Comparison of ENCODE assay signal across 1 cellular context in the genomic region with DNA sequence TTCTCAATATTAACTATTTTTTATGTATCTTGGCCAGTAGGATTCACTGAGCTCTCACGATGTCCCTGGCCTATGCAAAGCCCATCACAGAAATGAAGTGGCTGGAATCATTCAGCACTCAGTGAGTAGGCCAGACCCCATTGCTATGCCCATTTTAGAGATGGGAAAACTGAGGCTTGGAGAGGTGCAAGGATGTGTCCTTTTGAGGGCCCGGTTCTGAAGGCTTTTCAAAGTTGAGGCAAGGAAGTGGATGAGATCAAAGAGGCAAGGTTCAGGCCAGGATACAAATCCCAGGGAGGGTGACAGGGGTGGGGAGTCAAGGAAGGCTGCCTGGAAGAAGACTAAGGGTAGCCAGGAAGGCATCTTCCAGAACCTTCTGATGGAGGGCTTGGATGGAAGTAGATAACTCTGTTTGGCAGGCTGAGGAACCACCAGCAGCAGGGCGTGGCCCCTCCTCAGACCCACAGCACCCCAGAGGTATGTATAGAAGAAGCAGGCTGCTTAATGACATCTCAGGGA.
A peak's percentile ranks its signal among the peaks of the same experiment; 100 is the strongest.
TF ChIP-seq lines count a peak whose summit lies in the region.

No MANE protein-coding gene starts in this region.

TF ChIP-seq in K562, 482 proteins besides CTCF, POLR2A, EP300 and RAD21 (continued from another document and continues in another):
- TF ChIP-seq, protein P1, sequence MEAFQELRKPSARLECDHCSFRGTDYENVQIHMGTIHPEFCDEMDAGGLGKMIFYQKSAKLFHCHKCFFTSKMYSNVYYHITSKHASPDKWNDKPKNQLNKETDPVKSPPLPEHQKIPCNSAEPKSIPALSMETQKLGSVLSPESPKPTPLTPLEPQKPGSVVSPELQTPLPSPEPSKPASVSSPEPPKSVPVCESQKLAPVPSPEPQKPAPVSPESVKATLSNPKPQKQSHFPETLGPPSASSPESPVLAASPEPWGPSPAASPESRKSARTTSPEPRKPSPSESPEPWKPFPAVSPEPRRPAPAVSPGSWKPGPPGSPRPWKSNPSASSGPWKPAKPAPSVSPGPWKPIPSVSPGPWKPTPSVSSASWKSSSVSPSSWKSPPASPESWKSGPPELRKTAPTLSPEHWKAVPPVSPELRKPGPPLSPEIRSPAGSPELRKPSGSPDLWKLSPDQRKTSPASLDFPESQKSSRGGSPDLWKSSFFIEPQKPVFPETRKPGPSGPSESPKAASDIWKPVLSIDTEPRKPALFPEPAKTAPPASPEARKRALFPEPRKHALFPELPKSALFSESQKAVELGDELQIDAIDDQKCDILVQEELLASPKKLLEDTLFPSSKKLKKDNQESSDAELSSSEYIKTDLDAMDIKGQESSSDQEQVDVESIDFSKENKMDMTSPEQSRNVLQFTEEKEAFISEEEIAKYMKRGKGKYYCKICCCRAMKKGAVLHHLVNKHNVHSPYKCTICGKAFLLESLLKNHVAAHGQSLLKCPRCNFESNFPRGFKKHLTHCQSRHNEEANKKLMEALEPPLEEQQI (IDR thresholded peaks at IDR 0.05): no peak
- TF ChIP-seq, protein P2, sequence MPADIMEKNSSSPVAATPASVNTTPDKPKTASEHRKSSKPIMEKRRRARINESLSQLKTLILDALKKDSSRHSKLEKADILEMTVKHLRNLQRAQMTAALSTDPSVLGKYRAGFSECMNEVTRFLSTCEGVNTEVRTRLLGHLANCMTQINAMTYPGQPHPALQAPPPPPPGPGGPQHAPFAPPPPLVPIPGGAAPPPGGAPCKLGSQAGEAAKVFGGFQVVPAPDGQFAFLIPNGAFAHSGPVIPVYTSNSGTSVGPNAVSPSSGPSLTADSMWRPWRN (IDR thresholded peaks at IDR 0.05; ENCODE audit: low read depth): no peak
- TF ChIP-seq, protein P3, sequence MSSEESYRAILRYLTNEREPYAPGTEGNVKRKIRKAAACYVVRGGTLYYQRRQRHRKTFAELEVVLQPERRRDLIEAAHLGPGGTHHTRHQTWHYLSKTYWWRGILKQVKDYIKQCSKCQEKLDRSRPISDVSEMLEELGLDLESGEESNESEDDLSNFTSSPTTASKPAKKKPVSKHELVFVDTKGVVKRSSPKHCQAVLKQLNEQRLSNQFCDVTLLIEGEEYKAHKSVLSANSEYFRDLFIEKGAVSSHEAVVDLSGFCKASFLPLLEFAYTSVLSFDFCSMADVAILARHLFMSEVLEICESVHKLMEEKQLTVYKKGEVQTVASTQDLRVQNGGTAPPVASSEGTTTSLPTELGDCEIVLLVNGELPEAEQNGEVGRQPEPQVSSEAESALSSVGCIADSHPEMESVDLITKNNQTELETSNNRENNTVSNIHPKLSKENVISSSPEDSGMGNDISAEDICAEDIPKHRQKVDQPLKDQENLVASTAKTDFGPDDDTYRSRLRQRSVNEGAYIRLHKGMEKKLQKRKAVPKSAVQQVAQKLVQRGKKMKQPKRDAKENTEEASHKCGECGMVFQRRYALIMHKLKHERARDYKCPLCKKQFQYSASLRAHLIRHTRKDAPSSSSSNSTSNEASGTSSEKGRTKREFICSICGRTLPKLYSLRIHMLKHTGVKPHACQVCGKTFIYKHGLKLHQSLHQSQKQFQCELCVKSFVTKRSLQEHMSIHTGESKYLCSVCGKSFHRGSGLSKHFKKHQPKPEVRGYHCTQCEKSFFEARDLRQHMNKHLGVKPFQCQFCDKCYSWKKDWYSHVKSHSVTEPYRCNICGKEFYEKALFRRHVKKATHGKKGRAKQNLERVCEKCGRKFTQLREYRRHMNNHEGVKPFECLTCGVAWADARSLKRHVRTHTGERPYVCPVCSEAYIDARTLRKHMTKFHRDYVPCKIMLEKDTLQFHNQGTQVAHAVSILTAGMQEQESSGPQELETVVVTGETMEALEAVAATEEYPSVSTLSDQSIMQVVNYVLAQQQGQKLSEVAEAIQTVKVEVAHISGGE (CRISPR knock-in tag; IDR thresholded peaks at IDR 0.05): no peak
- TF ChIP-seq CCAR2 (IDR thresholded peaks at IDR 0.05; ENCODE audit: low read depth, low read length) (no peak), HNRNPH1 (optimal IDR thresholded peaks at IDR 0.05; ENCODE audit: low read depth, low read length) (no peak), CEBPB (tag; IDR thresholded peaks at IDR 0.05) (peak; percentile 54), ETV6 (IDR thresholded peaks at IDR 0.05; ENCODE audit: borderline replicate concordance in 1 of 2, low read depth in 2 of 2, low read length in 1 of 2) (no peak; a peak in 1 of 4 replicates), ETV6 (CRISPR knock-in tag; IDR thresholded peaks at IDR 0.05; ENCODE audit: borderline replicate concordance) (no peak), RBM17 (IDR thresholded peaks at IDR 0.05; ENCODE audit: borderline replicate concordance, low read depth, low read length) (no peak), CCNT2 (IDR thresholded peaks at IDR 0.05; ENCODE audit: borderline replicate concordance, extremely low read depth, insufficient read length, low read depth, low read length) (no peak), ARNT (IDR thresholded peaks at IDR 0.05) (peak in 1 of 2 experiments; percentile 15; a peak in 1 of 4 replicates), BMI1 (IDR thresholded peaks at IDR 0.05; ENCODE audit: low read length) (no peak), ZKSCAN3 (CRISPR knock-in tag; IDR thresholded peaks at IDR 0.05) (no peak), FOXK1 (CRISPR knock-in tag; IDR thresholded peaks at IDR 0.05; ENCODE audit: borderline replicate concordance) (peak; percentile 16; the same call in 1 of the 2 replicates), KDM2B (CRISPR knock-in tag; IDR thresholded peaks at IDR 0.05) (no peak), SPI1 (IDR thresholded peaks at IDR 0.05; ENCODE audit: borderline replicate concordance, low read depth, low read length) (no peak), NR4A1 (CRISPR knock-in tag; IDR thresholded peaks at IDR 0.05) (no peak), NR4A1 (tag; IDR thresholded peaks at IDR 0.05) (no peak), POLR3A (IDR thresholded peaks at IDR 0.05; ENCODE audit: borderline replicate concordance, extremely low read depth, insufficient read depth, insufficient read length) (no peak), GTF2F1 (IDR thresholded peaks at IDR 0.05; ENCODE audit: low read depth, low read length) (no peak)
- TF ChIP-seq, protein P4, sequence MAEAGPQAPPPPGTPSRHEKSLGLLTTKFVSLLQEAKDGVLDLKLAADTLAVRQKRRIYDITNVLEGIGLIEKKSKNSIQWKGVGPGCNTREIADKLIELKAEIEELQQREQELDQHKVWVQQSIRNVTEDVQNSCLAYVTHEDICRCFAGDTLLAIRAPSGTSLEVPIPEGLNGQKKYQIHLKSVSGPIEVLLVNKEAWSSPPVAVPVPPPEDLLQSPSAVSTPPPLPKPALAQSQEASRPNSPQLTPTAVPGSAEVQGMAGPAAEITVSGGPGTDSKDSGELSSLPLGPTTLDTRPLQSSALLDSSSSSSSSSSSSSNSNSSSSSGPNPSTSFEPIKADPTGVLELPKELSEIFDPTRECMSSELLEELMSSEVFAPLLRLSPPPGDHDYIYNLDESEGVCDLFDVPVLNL (CRISPR knock-in tag; IDR thresholded peaks at IDR 0.05; ENCODE audit: low read depth): no peak
- TF ChIP-seq, protein P5, sequence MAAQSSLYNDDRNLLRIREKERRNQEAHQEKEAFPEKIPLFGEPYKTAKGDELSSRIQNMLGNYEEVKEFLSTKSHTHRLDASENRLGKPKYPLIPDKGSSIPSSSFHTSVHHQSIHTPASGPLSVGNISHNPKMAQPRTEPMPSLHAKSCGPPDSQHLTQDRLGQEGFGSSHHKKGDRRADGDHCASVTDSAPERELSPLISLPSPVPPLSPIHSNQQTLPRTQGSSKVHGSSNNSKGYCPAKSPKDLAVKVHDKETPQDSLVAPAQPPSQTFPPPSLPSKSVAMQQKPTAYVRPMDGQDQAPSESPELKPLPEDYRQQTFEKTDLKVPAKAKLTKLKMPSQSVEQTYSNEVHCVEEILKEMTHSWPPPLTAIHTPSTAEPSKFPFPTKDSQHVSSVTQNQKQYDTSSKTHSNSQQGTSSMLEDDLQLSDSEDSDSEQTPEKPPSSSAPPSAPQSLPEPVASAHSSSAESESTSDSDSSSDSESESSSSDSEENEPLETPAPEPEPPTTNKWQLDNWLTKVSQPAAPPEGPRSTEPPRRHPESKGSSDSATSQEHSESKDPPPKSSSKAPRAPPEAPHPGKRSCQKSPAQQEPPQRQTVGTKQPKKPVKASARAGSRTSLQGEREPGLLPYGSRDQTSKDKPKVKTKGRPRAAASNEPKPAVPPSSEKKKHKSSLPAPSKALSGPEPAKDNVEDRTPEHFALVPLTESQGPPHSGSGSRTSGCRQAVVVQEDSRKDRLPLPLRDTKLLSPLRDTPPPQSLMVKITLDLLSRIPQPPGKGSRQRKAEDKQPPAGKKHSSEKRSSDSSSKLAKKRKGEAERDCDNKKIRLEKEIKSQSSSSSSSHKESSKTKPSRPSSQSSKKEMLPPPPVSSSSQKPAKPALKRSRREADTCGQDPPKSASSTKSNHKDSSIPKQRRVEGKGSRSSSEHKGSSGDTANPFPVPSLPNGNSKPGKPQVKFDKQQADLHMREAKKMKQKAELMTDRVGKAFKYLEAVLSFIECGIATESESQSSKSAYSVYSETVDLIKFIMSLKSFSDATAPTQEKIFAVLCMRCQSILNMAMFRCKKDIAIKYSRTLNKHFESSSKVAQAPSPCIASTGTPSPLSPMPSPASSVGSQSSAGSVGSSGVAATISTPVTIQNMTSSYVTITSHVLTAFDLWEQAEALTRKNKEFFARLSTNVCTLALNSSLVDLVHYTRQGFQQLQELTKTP (IDR thresholded peaks at IDR 0.05; ENCODE audit: low read depth in 1 of 2, partially characterized antibody in 2 of 2): peak in 1 of 2 experiments; percentile 35
- TF ChIP-seq, protein P6, sequence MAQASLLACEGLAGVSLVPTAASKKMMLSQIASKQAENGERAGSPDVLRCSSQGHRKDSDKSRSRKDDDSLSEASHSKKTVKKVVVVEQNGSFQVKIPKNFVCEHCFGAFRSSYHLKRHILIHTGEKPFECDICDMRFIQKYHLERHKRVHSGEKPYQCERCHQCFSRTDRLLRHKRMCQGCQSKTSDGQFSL (CRISPR knock-in tag; IDR thresholded peaks at IDR 0.05): no peak
- TF ChIP-seq, protein P6 (tag; IDR thresholded peaks at IDR 0.05): no peak
- TF ChIP-seq, protein P7, sequence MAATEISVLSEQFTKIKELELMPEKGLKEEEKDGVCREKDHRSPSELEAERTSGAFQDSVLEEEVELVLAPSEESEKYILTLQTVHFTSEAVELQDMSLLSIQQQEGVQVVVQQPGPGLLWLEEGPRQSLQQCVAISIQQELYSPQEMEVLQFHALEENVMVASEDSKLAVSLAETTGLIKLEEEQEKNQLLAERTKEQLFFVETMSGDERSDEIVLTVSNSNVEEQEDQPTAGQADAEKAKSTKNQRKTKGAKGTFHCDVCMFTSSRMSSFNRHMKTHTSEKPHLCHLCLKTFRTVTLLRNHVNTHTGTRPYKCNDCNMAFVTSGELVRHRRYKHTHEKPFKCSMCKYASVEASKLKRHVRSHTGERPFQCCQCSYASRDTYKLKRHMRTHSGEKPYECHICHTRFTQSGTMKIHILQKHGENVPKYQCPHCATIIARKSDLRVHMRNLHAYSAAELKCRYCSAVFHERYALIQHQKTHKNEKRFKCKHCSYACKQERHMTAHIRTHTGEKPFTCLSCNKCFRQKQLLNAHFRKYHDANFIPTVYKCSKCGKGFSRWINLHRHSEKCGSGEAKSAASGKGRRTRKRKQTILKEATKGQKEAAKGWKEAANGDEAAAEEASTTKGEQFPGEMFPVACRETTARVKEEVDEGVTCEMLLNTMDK (IDR thresholded peaks at IDR 0.05; ENCODE audit: borderline replicate concordance, insufficient read depth, low read depth, low read length, poor library complexity, severe bottlenecking): no peak
- TF ChIP-seq, protein P8, sequence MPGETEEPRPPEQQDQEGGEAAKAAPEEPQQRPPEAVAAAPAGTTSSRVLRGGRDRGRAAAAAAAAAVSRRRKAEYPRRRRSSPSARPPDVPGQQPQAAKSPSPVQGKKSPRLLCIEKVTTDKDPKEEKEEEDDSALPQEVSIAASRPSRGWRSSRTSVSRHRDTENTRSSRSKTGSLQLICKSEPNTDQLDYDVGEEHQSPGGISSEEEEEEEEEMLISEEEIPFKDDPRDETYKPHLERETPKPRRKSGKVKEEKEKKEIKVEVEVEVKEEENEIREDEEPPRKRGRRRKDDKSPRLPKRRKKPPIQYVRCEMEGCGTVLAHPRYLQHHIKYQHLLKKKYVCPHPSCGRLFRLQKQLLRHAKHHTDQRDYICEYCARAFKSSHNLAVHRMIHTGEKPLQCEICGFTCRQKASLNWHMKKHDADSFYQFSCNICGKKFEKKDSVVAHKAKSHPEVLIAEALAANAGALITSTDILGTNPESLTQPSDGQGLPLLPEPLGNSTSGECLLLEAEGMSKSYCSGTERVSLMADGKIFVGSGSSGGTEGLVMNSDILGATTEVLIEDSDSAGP (CRISPR knock-in tag; IDR thresholded peaks at IDR 0.05): no peak
